Comparison of ENCODE assay signal across 3 cellular contexts in genomic region chr4:126520731-126521130, GRCh38.
"Had no signal": no experiment of that assay in that cellular context is flagged by ENCODE, and none has a peak within 500 bp of the region (broad histone marks: within the 10 kb centered on the region; RNA-seq: fewer than 3 reads in every experiment).

No MANE protein-coding gene starts in this region.

- ATAC-seq: GM12878 had no signal

- DNase-seq: GDM1, GF-D8 had no signal

- H3K4me3 ChIP-seq: GM12878 had no signal
